ENCODE assay signal across 14 cellular contexts in genomic region chr2:60450488-60450887, GRCh38.
"Had no signal": no experiment of that assay in that cellular context is flagged by ENCODE, and none has a peak within 500 bp of the region (broad histone marks: within the 10 kb centered on the region; RNA-seq: fewer than 3 reads in every experiment).

No MANE protein-coding gene starts in this region.

- H3K4me3 Mint-ChIP-seq: activated CD4-positive, alpha-beta memory T cell treated with anti-CD3 and anti-CD28 coated beads for 36 hours; activated T-cell treated with anti-CD3 and anti-CD28 coated beads, Interleukin-2, amount 50 U/mL, for 4 hours; nephron; T-helper 2 cell treated with Interferon-gamma antibody and Interleukin-4, amounts not matched to agents 5 μg/mL and 100 μg/mL, for 36 hours had no signal

- H3K4me3 ChIP-seq: dorsolateral prefrontal cortex, ovary, sigmoid colon, thyroid gland, vagina had no signal

- ATAC-seq: activated naive CD4-positive, alpha-beta T cell treated with anti-CD3 and anti-CD28 coated beads, Interleukin-2, amount 50 U/mL, for 72 hours; activated T-cell treated with anti-CD3 and anti-CD28 coated beads, Interleukin-2, amount 50 U/mL, for 4 hours; left colon had no signal

- H3K27ac Mint-ChIP-seq: activated CD4-positive, alpha-beta memory T cell treated with anti-CD3 and anti-CD28 coated beads for 36 hours; activated naive CD4-positive, alpha-beta T cell treated with anti-CD3 and anti-CD28 coated beads, Interleukin-2, amount 50 U/mL, for 72 hours; T-helper 2 cell treated with Interferon-gamma antibody and Interleukin-4, amounts not matched to agents 5 μg/mL and 100 μg/mL, for 36 hours had no signal

- H3K27me3 ChIP-seq: dorsolateral prefrontal cortex, ovary, sigmoid colon, thyroid gland, vagina had no signal

- H3K4me1 ChIP-seq: thyroid gland, vagina had no signal

- H3K36me3 ChIP-seq: ovary, thyroid gland, vagina had no signal

- H3K9me3 Mint-ChIP-seq: activated CD4-positive, alpha-beta memory T cell treated with anti-CD3 and anti-CD28 coated beads for 36 hours; activated naive CD4-positive, alpha-beta T cell treated with anti-CD3 and anti-CD28 coated beads, Interleukin-2, amount 50 U/mL, for 72 hours; activated T-cell treated with anti-CD3 and anti-CD28 coated beads, Interleukin-2, amount 50 U/mL, for 4 hours; nephron; T-helper 2 cell treated with Interferon-gamma antibody and Interleukin-4, amounts not matched to agents 5 μg/mL and 100 μg/mL, for 36 hours had no signal

- DNase-seq: activated CD4-positive, alpha-beta memory T cell treated with anti-CD3 and anti-CD28 coated beads for 36 hours; activated CD4-positive, alpha-beta T cell treated with anti-CD3 and anti-CD28 coated beads for 1 hour; activated effector memory CD4-positive, alpha-beta T cell treated with anti-CD3 and anti-CD28 coated beads, Interleukin-2, amount 50 U/mL, for 16 hours; activated T-cell treated with anti-CD3 and anti-CD28 coated beads, Interleukin-2, amount 50 U/mL, for 4 hours; dorsolateral prefrontal cortex; left colon; mammary epithelial cell; ovary; sigmoid colon; thyroid gland had no signal

- H3K36me3 Mint-ChIP-seq: activated CD4-positive, alpha-beta memory T cell treated with anti-CD3 and anti-CD28 coated beads for 36 hours; activated naive CD4-positive, alpha-beta T cell treated with anti-CD3 and anti-CD28 coated beads, Interleukin-2, amount 50 U/mL, for 72 hours had no signal

- H3K27ac ChIP-seq: dorsolateral prefrontal cortex, ovary, sigmoid colon, thyroid gland, vagina had no signal

- H3K9me3 ChIP-seq: ovary, sigmoid colon, thyroid gland, vagina had no signal
